ENCODE assay signal across 8 cellular contexts in genomic region chr9:99222416-99223280, GRCh38. TPM values are rescaled to one million over a fixed set of nuclear protein-coding genes. Genes with fewer than 3 reads are reported as not detected.
DNase-seq lines count a peak whose midpoint lies in the region; ATAC-seq lines count a peak whose summit lies in the region.

No MANE protein-coding gene starts in this region.

- H3K9me3 ChIP-seq in iPS-20b (ENCODE audit: insufficient read depth, low read depth, low read length) = no peaks in the 10 kb centered on the region

- no peaks in the 10 kb centered on the region for H3K9me3 Mint-ChIP-seq in activated T-cell treated with anti-CD3 and anti-CD28 coated beads, Interleukin-2, amount 50 U/mL, for 72 hours
- H3K9me3 Mint-ChIP-seq in activated naive CD8-positive, alpha-beta T cell treated with anti-CD3 and anti-CD28 coated beads, Interleukin-2, amount 50 U/mL, for 24 hours = no peaks in the 10 kb centered on the region
- H3K9me3 Mint-ChIP-seq in stimulated activated naive CD8-positive, alpha-beta T cell treated with anti-CD3 and anti-CD28 coated beads, Interleukin-15, amount 100 ng/mL, for 72 hours = no peaks in the 10 kb centered on the region

- peak overlapping the region; percentile 100 for H3K27ac Mint-ChIP-seq in activated T-cell treated with anti-CD3 and anti-CD28 coated beads, Interleukin-2, amount 50 U/mL, for 72 hours
- H3K27ac Mint-ChIP-seq in activated naive CD8-positive, alpha-beta T cell treated with anti-CD3 and anti-CD28 coated beads, Interleukin-2, amount 50 U/mL, for 24 hours = peak overlapping the region; percentile 99
- H3K27ac Mint-ChIP-seq in stimulated activated naive CD8-positive, alpha-beta T cell treated with anti-CD3 and anti-CD28 coated beads, Interleukin-15, amount 100 ng/mL, for 72 hours = peak overlapping the region; percentile 100

- peaks cover 13 to 23% of the 10 kb centered on the region in 2 donors for H3K36me3 Mint-ChIP-seq in activated T-cell treated with anti-CD3 and anti-CD28 coated beads, Interleukin-2, amount 50 U/mL, for 72 hours (ENCODE audit: insufficient read depth in 2 of 2)
- H3K36me3 Mint-ChIP-seq in activated naive CD8-positive, alpha-beta T cell treated with anti-CD3 and anti-CD28 coated beads, Interleukin-2, amount 50 U/mL, for 24 hours (ENCODE audit: low read depth) = peaks cover 59% of the 10 kb centered on the region

- peak overlapping the region; percentile 92 for H3K9ac ChIP-seq in iPS-20b (ENCODE audit: low read depth, low read length)

- H3K4me1 Mint-ChIP-seq in activated T-cell treated with anti-CD3 and anti-CD28 coated beads, Interleukin-2, amount 50 U/mL, for 72 hours (ENCODE audit: low read depth) = peaks cover 69% of the 10 kb centered on the region
- H3K4me1 Mint-ChIP-seq in activated naive CD8-positive, alpha-beta T cell treated with anti-CD3 and anti-CD28 coated beads, Interleukin-2, amount 50 U/mL, for 24 hours = peaks cover 62% of the 10 kb centered on the region
- H3K4me1 Mint-ChIP-seq in stimulated activated naive CD8-positive, alpha-beta T cell treated with anti-CD3 and anti-CD28 coated beads, Interleukin-15, amount 100 ng/mL, for 72 hours = peaks cover 66% of the 10 kb centered on the region

- peak overlapping the region; percentile 98 for H3K4me3 ChIP-seq in iPS-20b (ENCODE audit: low read length)

- DNase-seq in activated T-cell treated with anti-CD3 and anti-CD28 coated beads, Interleukin-2, amount 50 U/mL, for 72 hours = no peak
- DNase-seq in activated T-cell treated with anti-CD3 and anti-CD28 coated beads, Interleukin-2, amount 50 U/mL, for 48 hours = no peak
- no peak for DNase-seq in activated naive CD8-positive, alpha-beta T cell treated with anti-CD3 and anti-CD28 coated beads, Interleukin-2, amount 50 U/mL, for 24 hours
- DNase-seq in stimulated activated naive CD8-positive, alpha-beta T cell treated with anti-CD3 and anti-CD28 coated beads, Interleukin-15, amount 100 ng/mL, for 72 hours = no peak
- DNase-seq in dermis blood vessel endothelial cell = no peak
- DNase-seq in NCI-H2196 (lab: John Stamatoyannopoulos, UW; ENCODE audit: unreplicated experiment) = no peak

- peaks cover 46% of the 10 kb centered on the region for H3K36me3 ChIP-seq in iPS-20b (ENCODE audit: insufficient read depth, low read depth, low read length)

- no peaks in the 10 kb centered on the region for H3K27me3 Mint-ChIP-seq in activated T-cell treated with anti-CD3 and anti-CD28 coated beads, Interleukin-2, amount 50 U/mL, for 72 hours (ENCODE audit: low read depth)
- H3K27me3 Mint-ChIP-seq in activated naive CD8-positive, alpha-beta T cell treated with anti-CD3 and anti-CD28 coated beads, Interleukin-2, amount 50 U/mL, for 24 hours = no peaks in the 10 kb centered on the region
- H3K27me3 Mint-ChIP-seq in stimulated activated naive CD8-positive, alpha-beta T cell treated with anti-CD3 and anti-CD28 coated beads, Interleukin-15, amount 100 ng/mL, for 72 hours = no peaks in the 10 kb centered on the region

- ATAC-seq in activated T-cell treated with anti-CD3 and anti-CD28 coated beads, Interleukin-2, amount 50 U/mL, for 72 hours (replicated peaks in 1 of 2) = peak in 1 of 2 donors; percentile 39
- peak; percentile 23 for ATAC-seq in HG03139 (IDR thresholded peaks at IDR 0.05; ENCODE audit: unreplicated experiment)
- ATAC-seq in activated naive CD8-positive, alpha-beta T cell treated with anti-CD3 and anti-CD28 coated beads, Interleukin-2, amount 50 U/mL, for 24 hours = peak; percentile 38
- peak; percentile 55 for ATAC-seq in stimulated activated naive CD8-positive, alpha-beta T cell treated with anti-CD3 and anti-CD28 coated beads, Interleukin-15, amount 100 ng/mL, for 72 hours

- peak overlapping the region; percentile 78 for H3K27ac ChIP-seq in iPS-20b (ENCODE audit: low read length)

- H3K4me3 Mint-ChIP-seq in activated T-cell treated with anti-CD3 and anti-CD28 coated beads, Interleukin-2, amount 50 U/mL, for 72 hours = peak overlapping the region; percentile 86 to 97
- peak overlapping the region; percentile 99 for H3K4me3 Mint-ChIP-seq in activated naive CD8-positive, alpha-beta T cell treated with anti-CD3 and anti-CD28 coated beads, Interleukin-2, amount 50 U/mL, for 24 hours
- H3K4me3 Mint-ChIP-seq in stimulated activated naive CD8-positive, alpha-beta T cell treated with anti-CD3 and anti-CD28 coated beads, Interleukin-15, amount 100 ng/mL, for 72 hours = peak overlapping the region; percentile 92 to 95

- H3K4me1 ChIP-seq in iPS-20b (ENCODE audit: insufficient read depth, low read length) = peaks cover 3% of the 10 kb centered on the region; the same call in 1 of the 2 replicates

- no peaks in the 10 kb centered on the region for H3K27me3 ChIP-seq in iPS-20b (ENCODE audit: insufficient read depth, low read length)

RNA-seq across cellular contexts. Expression of gene SEC61B, which starts 0.6 kb away (rescaled TPM):
- total RNA-seq in activated T-cell treated with anti-CD3 and anti-CD28 coated beads, Interleukin-2, amount 50 U/mL, for 72 hours = 100 to 1,000 TPM in 1 of 2 donors, 10 to 100 TPM in 1; 96.2 to 121 TPM
- 97.0 and 108 TPM in 2 replicates for total RNA-seq in dermis blood vessel endothelial cell

RNA-seq across cellular contexts. Expression of gene ALG2, which starts 0.9 kb away (rescaled TPM):
- 10 to 100 TPM; 28.7 to 35.2 TPM for total RNA-seq in activated T-cell treated with anti-CD3 and anti-CD28 coated beads, Interleukin-2, amount 50 U/mL, for 72 hours
- total RNA-seq in dermis blood vessel endothelial cell = 45.6 and 50.2 TPM in 2 replicates
